Comparison of ENCODE assay signal across 33 cellular contexts in the genomic region with DNA sequence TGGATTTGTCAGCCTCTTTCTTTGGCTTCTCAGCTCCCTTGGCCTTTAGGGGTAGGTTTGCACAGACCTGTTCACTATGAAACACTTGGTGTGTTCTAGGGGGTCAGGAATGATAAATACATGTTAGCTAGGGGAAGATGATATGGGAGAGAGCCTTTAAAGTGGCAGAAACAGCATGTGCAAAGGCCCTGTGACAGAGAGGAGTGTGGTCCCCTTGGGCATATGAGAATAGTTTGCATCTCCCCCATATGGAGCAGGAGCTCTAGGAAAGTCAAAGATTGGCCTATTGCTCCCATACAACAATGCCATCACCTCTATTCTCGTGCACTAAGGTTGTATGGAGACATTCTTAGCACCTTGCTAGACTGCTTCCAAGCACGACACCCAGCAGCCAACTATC.
"Had no signal": no experiment of that assay in that cellular context is flagged by ENCODE, and none has a peak within 500 bp of the region (broad histone marks: within the 10 kb centered on the region; RNA-seq: fewer than 3 reads in every experiment).

No MANE protein-coding gene starts in this region.

- H3K27ac ChIP-seq: adrenal gland, body of pancreas, brain microvascular endothelial cell, breast epithelium, VCaP had no signal

- ATAC-seq: activated CD8-positive, alpha-beta T cell treated with anti-CD3 and anti-CD28 coated beads for 36 hours; activated naive CD4-positive, alpha-beta T cell treated with anti-CD3 and anti-CD28 coated beads, Interleukin-2, amount 50 U/mL, for 72 hours; activated T-cell treated with anti-CD3 and anti-CD28 coated beads, Interleukin-2, amount 50 U/mL, for 4 hours; activated T-cell treated with anti-CD3 and anti-CD28 coated beads, Interleukin-2, amount 50 U/mL, for 72 hours; activated T-helper 17 cell treated with anti-CD3 and anti-CD28 coated beads, Interleukin-2, amount 50 U/mL, for 72 hours; body of pancreas had no signal

- H3K4me3 ChIP-seq: adrenal gland, body of pancreas, breast epithelium had no signal

- FAIRE-seq: astrocyte, TTC549 had no signal

- H3K27me3 ChIP-seq: adrenal gland, body of pancreas, brain microvascular endothelial cell, breast epithelium had no signal

- DNase-seq: activated B cell treated with CpG ODN at 0.5 μM for 24 hours; activated CD4-positive, alpha-beta memory T cell treated with anti-CD3 and anti-CD28 coated beads for 36 hours; activated CD4-positive, alpha-beta T cell treated with anti-CD3 and anti-CD28 coated beads for 4 hours; activated CD4-positive, alpha-beta T cell treated with anti-CD3 and anti-CD28 coated beads, Interleukin-2, amount 10 ng/mL, durations not matched to agents 24 days and 14 days; activated CD4-positive, alpha-beta T cell treated with anti-CD3 and anti-CD28 coated beads, Interleukin-2, amount 50 U/mL, for 1 hour; activated CD4-positive, alpha-beta T cell treated with anti-CD3 and anti-CD28 coated beads, Interleukin-2, amount 50 U/mL, for 4 hours; activated CD4-positive, CD25-positive, alpha-beta regulatory T cell treated with anti-CD3 and anti-CD28 coated beads, Interleukin-2, amount 50 U/mL, for 72 hours; activated CD8-positive, alpha-beta memory T cell treated with anti-CD3 and anti-CD28 coated beads, Interleukin-2, amount 50 U/mL, for 4 hours; activated CD8-positive, alpha-beta T cell treated with anti-CD3 and anti-CD28 coated beads for 36 hours; activated effector memory CD4-positive, alpha-beta T cell treated with anti-CD3 and anti-CD28 coated beads, Interleukin-2, amount 50 U/mL, for 16 hours; activated gamma-delta T cell treated with Interleukin-2 at 50 U/mL for 16 hours; activated naive CD4-positive, alpha-beta T cell; activated naive CD4-positive, alpha-beta T cell treated with anti-CD3 and anti-CD28 coated beads for 36 hours; activated naive CD4-positive, alpha-beta T cell treated with anti-CD3 and anti-CD28 coated beads, Interleukin-2, amount 50 U/mL, for 16 hours; activated naive CD8-positive, alpha-beta T cell treated with anti-CD3 and anti-CD28 coated beads for 36 hours; activated T-cell treated with anti-CD3 and anti-CD28 coated beads for 4 hours; activated T-cell treated with anti-CD3 and anti-CD28 coated beads, Interleukin-2, amount 50 U/mL, for 1 hour; activated T-cell treated with anti-CD3 and anti-CD28 coated beads, Interleukin-2, amount 50 U/mL, for 4 hours; activated T-cell treated with anti-CD3 and anti-CD28 coated beads, Interleukin-2, amount 50 U/mL, for 72 hours; adrenal gland; amniotic stem cell; aorta; body of pancreas; brain microvascular endothelial cell; central memory CD4-positive, alpha-beta T cell; T-helper 2 cell; T-helper 9 cell had no signal

- H3K36me3 ChIP-seq: adrenal gland, brain microvascular endothelial cell, breast epithelium had no signal

- H3K4me1 ChIP-seq: adrenal gland, body of pancreas, breast epithelium had no signal

- H3K9me3 ChIP-seq: adrenal gland, body of pancreas, breast epithelium had no signal
